Comparison of ENCODE assay signal across 8 cellular contexts in the genomic region with DNA sequence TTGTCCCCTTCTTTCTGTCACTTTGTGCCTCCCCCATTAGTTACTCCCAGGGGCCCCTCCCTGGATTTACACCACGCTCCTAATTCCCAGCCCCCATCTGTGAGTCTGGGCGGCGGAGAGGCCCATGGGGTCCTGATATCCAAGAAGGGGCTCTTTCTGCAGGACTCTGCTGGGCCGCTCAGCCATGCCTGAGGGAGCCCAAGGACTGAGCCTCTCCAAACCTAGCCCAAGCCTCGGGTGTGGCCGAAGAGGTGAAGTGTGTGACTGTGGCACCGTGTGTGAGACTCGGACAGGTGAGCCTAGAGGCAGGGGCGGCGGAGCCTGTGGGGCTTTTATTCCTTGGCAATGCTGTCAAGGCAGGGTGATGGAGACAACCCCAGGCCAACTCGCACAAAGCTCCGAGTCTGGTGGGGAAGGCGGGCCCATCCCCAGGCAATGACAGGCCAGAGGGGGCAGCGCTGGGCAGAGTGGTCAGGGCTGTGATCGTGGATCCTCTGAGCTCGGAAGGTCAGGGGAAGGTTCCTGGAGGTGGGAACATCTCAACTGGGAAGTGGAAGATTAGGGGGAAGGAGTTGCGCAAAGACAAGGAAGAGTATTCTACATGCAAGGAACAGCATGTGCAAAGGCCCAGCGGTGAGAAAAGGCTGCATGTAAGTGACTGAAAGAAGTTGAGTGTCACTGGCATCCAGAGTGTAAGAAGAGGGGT. TPM values are rescaled to one million over a fixed set of nuclear protein-coding genes. Genes with fewer than 3 reads are reported as not detected.
DNase-seq lines count a peak whose midpoint lies in the region; ATAC-seq and TF ChIP-seq lines count a peak whose summit lies in the region.

No MANE protein-coding gene starts in this region.

- H3K27ac ChIP-seq in SK-N-SH (ENCODE audit: low read depth in 2 of 2, low read length in 1 of 2) (peak overlapping the region; percentile 94 to 96), prostate gland (peak overlapping the region; percentile 100)

- H3K27me3 ChIP-seq in SK-N-SH (ENCODE audit: insufficient read depth) (no peaks in the 10 kb centered on the region), prostate gland (replicated peaks; ENCODE audit: insufficient read depth) (no peaks in the 10 kb centered on the region)

- H4K20me1 ChIP-seq in SK-N-SH (ENCODE audit: insufficient read depth): peaks cover 10% of the 10 kb centered on the region; the same call in 1 of the 2 replicates

- H3K9me3 ChIP-seq in SK-N-SH (no peaks in the 10 kb centered on the region), T-helper 17 cell (ENCODE audit: control insufficient read depth, low read length, poor library complexity, severe bottlenecking) (no peaks in the 10 kb centered on the region), prostate gland (no peaks in the 10 kb centered on the region)

- no peaks in the 10 kb centered on the region for H3K9me2 ChIP-seq in SK-N-SH

- intact Hi-C loops in prostate gland (cut with DNase I): loop anchor here (5.0 kb wide), 1 partner anchor 72 kb away; the partner anchor contains the start of gene SAMD4B

- peaks cover 6 to 11% of the 10 kb centered on the region in 2 experiments for H3K36me3 ChIP-seq in SK-N-SH (replicated peaks in 1 of 2; ENCODE audit: control insufficient read depth in 1 of 2, insufficient read depth in 2 of 2, low read length in 1 of 2)
- no peaks in the 10 kb centered on the region for H3K36me3 ChIP-seq in prostate gland

- H3K9ac ChIP-seq in SK-N-SH: peak overlapping the region; percentile 97

- TF ChIP-seq RAD21 in SK-N-SH (IDR thresholded peaks at IDR 0.05; ENCODE audit: low read length): no peak

- no peak for ATAC-seq in SK-N-SH treated with all-trans-retinoic acid at 6 μM for 48 hours
- ATAC-seq in T-helper 17 cell: no peak

- peak; percentile 50 for TF ChIP-seq CTCF in SK-N-SH (IDR thresholded peaks at IDR 0.05)
- peak; percentile 38 for TF ChIP-seq CTCF in fibroblast of the aortic adventitia (IDR thresholded peaks at IDR 0.05; ENCODE audit: insufficient read depth, low read length)
- no peak for TF ChIP-seq CTCF in prostate gland (IDR thresholded peaks at IDR 0.05)

- H3K36me3 Mint-ChIP-seq in T-helper 17 cell (ENCODE audit: low read depth): peaks cover 6% of the 10 kb centered on the region

- no peak for TF ChIP-seq POLR2A in prostate gland (IDR thresholded peaks at IDR 0.05)

- peak overlapping the region; percentile 94 for H3K4me3 Mint-ChIP-seq in T-helper 17 cell

- peak overlapping the region; percentile 99 for H3K4me2 ChIP-seq in SK-N-SH

- H3K4me3 ChIP-seq in SK-N-SH (ENCODE audit: low read depth in 2 of 2, low read length in 1 of 2) (peak overlapping the region; percentile 92 to 96), fibroblast of the aortic adventitia (ENCODE audit: low read depth, low read length) (peak overlapping the region; percentile 85), prostate gland (peak overlapping the region; percentile 73 to 76)

- TF ChIP-seq EP300 in SK-N-SH (IDR thresholded peaks at IDR 0.05; ENCODE audit: borderline replicate concordance in 1 of 2, low read depth in 1 of 2, low read length in 1 of 2): no peak

- H3K27me3 Mint-ChIP-seq in T-helper 17 cell: no peaks in the 10 kb centered on the region

- H3K4me1 ChIP-seq in SK-N-SH (ENCODE audit: control insufficient read depth in 1 of 2, insufficient read depth in 2 of 2, low read depth in 1 of 2, low read length in 1 of 2): peaks cover 23 to 35% of the 10 kb centered on the region in 2 experiments; a peak in 3 of 4 replicates
- H3K4me1 ChIP-seq in prostate gland (replicated peaks): no peaks in the 10 kb centered on the region

- H2AFZ ChIP-seq in SK-N-SH (ENCODE audit: low read depth): no peak overlapping the region

- POLR2A ChIA-PET in SK-N-SH (lab: Yijun Ruan, JAX): interaction anchor here (0.8 to 2.2 kb wide), 6 partner anchors 13 to 23 kb away, joined by 3 to 28 read pairs (median 4); partner anchors contain the start of genes MED29, PAF1 and RPS16

- H3K79me2 ChIP-seq in SK-N-SH (ENCODE audit: insufficient read depth): peaks cover 53% of the 10 kb centered on the region

- CTCF ChIA-PET in SK-N-SH (lab: Yijun Ruan, JAX): interaction anchor here (0.8 to 5.1 kb wide), 12 partner anchors 12 to 126 kb away, joined by 3 to 53 read pairs (median 4); partner anchors contain the start of genes EID2, EID2B, MED29 and PAF1

- H3K4me1 Mint-ChIP-seq in T-helper 17 cell: peaks cover 39% of the 10 kb centered on the region

- DNase-seq in SK-N-SH: peak; percentile 81
- DNase-seq in T-helper 17 cell: no peak
- no peak for DNase-seq in fibroblast of the aortic adventitia (ENCODE audit: low read depth)
- no peak for DNase-seq in prostate gland (ENCODE audit: low spot score)
- no peak for DNase-seq in NCI-H2107 treated with DMSO at 0.1 percent for 48 hours (lab: John Stamatoyannopoulos, UW; ENCODE audit: unreplicated experiment)
- no peak for DNase-seq in RPMI8226
- no peak for DNase-seq in activated CD4-positive, CD25-positive, alpha-beta regulatory T cell (lab: John Stamatoyannopoulos, UW)

- WGBS in SK-N-SH (ENCODE audit: low lambda C conversion rate): 40% methylated on average over 18 of the region's 18 CpGs
- 20% methylated on average over 18 of the region's 18 CpGs for WGBS in prostate gland

- peaks cover 28% of the 10 kb centered on the region for H3F3A ChIP-seq in SK-N-SH (replicated peaks; ENCODE audit: insufficient read depth)

- peak overlapping the region; percentile 99 for H3K27ac Mint-ChIP-seq in T-helper 17 cell

TF ChIP-seq in SK-N-SH, 30 proteins besides CTCF, POLR2A, EP300 and RAD21:
- no peak for TF ChIP-seq NRF1 (IDR thresholded peaks at IDR 0.05; ENCODE audit: low read depth, low read length)
- TF ChIP-seq TEAD4 (IDR thresholded peaks at IDR 0.05; ENCODE audit: borderline replicate concordance, insufficient read depth): no peak
- peak; percentile 53 for TF ChIP-seq MXI1 (IDR thresholded peaks at IDR 0.05; ENCODE audit: low read depth, low read length)
- TF ChIP-seq, protein P1, sequence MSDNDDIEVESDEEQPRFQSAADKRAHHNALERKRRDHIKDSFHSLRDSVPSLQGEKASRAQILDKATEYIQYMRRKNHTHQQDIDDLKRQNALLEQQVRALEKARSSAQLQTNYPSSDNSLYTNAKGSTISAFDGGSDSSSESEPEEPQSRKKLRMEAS (IDR thresholded peaks at IDR 0.05; ENCODE audit: low read depth): peak; percentile 56; the same call in 1 of the 2 replicates

TF ChIP-seq in SK-N-SH treated with all-trans-retinoic acid at 6 μM for 48 hours, 23 proteins besides CTCF, POLR2A, EP300 and RAD21 (continues in another document):
- TF ChIP-seq ZFP30 (CRISPR knock-in tag; IDR thresholded peaks at IDR 0.05): no peak
- no peak for TF ChIP-seq SNAI2 (CRISPR knock-in tag; IDR thresholded peaks at IDR 0.05)
- no peak for TF ChIP-seq BACH2 (CRISPR knock-in tag; IDR thresholded peaks at IDR 0.05; ENCODE audit: borderline replicate concordance)
- TF ChIP-seq, protein P2, sequence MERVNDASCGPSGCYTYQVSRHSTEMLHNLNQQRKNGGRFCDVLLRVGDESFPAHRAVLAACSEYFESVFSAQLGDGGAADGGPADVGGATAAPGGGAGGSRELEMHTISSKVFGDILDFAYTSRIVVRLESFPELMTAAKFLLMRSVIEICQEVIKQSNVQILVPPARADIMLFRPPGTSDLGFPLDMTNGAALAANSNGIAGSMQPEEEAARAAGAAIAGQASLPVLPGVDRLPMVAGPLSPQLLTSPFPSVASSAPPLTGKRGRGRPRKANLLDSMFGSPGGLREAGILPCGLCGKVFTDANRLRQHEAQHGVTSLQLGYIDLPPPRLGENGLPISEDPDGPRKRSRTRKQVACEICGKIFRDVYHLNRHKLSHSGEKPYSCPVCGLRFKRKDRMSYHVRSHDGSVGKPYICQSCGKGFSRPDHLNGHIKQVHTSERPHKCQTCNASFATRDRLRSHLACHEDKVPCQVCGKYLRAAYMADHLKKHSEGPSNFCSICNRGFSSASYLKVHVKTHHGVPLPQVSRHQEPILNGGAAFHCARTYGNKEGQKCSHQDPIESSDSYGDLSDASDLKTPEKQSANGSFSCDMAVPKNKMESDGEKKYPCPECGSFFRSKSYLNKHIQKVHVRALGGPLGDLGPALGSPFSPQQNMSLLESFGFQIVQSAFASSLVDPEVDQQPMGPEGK (CRISPR knock-in tag; IDR thresholded peaks at IDR 0.05; ENCODE audit: borderline replicate concordance): no peak
- TF ChIP-seq TOX (CRISPR knock-in tag; IDR thresholded peaks at IDR 0.05; ENCODE audit: borderline replicate concordance): no peak
- TF ChIP-seq ARNTL (CRISPR knock-in tag; IDR thresholded peaks at IDR 0.05; ENCODE audit: borderline replicate concordance, low read depth): no peak

RNA-seq across cellular contexts. Expression of gene PLEKHG2, which starts 1.6 kb away (rescaled TPM):
- polyA plus RNA-seq in SK-N-SH (2012; rRNA removed): 13.6 and 13.8 TPM in 2 replicates
- polyA plus RNA-seq in SK-N-SH (2012; cell fraction: cytosol; rRNA removed): 2.8 and 4.6 TPM in 2 replicates
- 85.4 and 89.2 TPM in 2 replicates for polyA plus RNA-seq in SK-N-SH (2012; cell fraction: nucleus; rRNA removed)
- total RNA-seq in T-helper 17 cell: 100 to 1,000 TPM; 119 to 129 TPM
- 14.1 and 29.1 TPM in 2 replicates for total RNA-seq in fibroblast of the aortic adventitia (ENCODE audit: low replicate concordance)
- total RNA-seq in prostate gland: 10 to 100 TPM; 14.4 to 21.1 TPM

RNA-seq across cellular contexts. Expression of gene ZFP36, which starts 7.4 kb away (rescaled TPM):
- polyA plus RNA-seq in SK-N-SH (2012; rRNA removed): 19.7 and 49.3 TPM in 2 replicates
- 21.0 and 26.5 TPM in 2 replicates for polyA plus RNA-seq in SK-N-SH (2012; cell fraction: cytosol; rRNA removed)
- 127 and 135 TPM in 2 replicates for polyA plus RNA-seq in SK-N-SH (2012; cell fraction: nucleus; rRNA removed)
- total RNA-seq in T-helper 17 cell (1,000 to 10,000 TPM; 1,082 to 1,318 TPM), fibroblast of the aortic adventitia (ENCODE audit: low replicate concordance) (10.8 and 18.3 TPM in 2 replicates), prostate gland (100 to 1,000 TPM in 1 of 2 donors, 10 to 100 TPM in 1; 96.5 to 170 TPM)

RNA-seq across cellular contexts. Expression of gene RPS16, which starts 21.7 kb away (rescaled TPM):
- 5,038 and 7,541 TPM in 2 replicates for polyA plus RNA-seq in SK-N-SH (2012; rRNA removed)
- 3,850 and 5,242 TPM in 2 replicates for polyA plus RNA-seq in SK-N-SH (2012; cell fraction: cytosol; rRNA removed)
- polyA plus RNA-seq in SK-N-SH (2012; cell fraction: nucleus; rRNA removed): 1,787 and 2,864 TPM in 2 replicates
- 1,000 to 10,000 TPM; 3,790 to 3,904 TPM for total RNA-seq in T-helper 17 cell
- total RNA-seq in fibroblast of the aortic adventitia (ENCODE audit: low replicate concordance): 23.5 and 148 TPM in 2 replicates
- total RNA-seq in prostate gland: 1,000 to 10,000 TPM; 1,162 to 1,716 TPM

RNA-seq across cellular contexts. Expression of gene MED29, which starts 22.9 kb away (rescaled TPM):
- polyA plus RNA-seq in SK-N-SH (2012; rRNA removed): 32.0 and 33.1 TPM in 2 replicates
- polyA plus RNA-seq in SK-N-SH (2012; cell fraction: cytosol; rRNA removed): 23.5 and 29.6 TPM in 2 replicates
- 21.0 and 21.9 TPM in 2 replicates for polyA plus RNA-seq in SK-N-SH (2012; cell fraction: nucleus; rRNA removed)
- total RNA-seq in T-helper 17 cell: 10 to 100 TPM; 43.4 to 43.6 TPM
- 16.2 and 25.7 TPM in 2 replicates for total RNA-seq in fibroblast of the aortic adventitia (ENCODE audit: low replicate concordance)
- 10 to 100 TPM; 50.2 to 56.4 TPM for total RNA-seq in prostate gland

RNA-seq across cellular contexts. Expression of gene PAF1, which starts 23.1 kb away (rescaled TPM):
- 57.6 and 65.3 TPM in 2 replicates for polyA plus RNA-seq in SK-N-SH (2012; rRNA removed)
- polyA plus RNA-seq in SK-N-SH (2012; cell fraction: cytosol; rRNA removed): 55.9 and 65.2 TPM in 2 replicates
- polyA plus RNA-seq in SK-N-SH (2012; cell fraction: nucleus; rRNA removed): 76.8 and 79.5 TPM in 2 replicates
- total RNA-seq in T-helper 17 cell (100 to 1,000 TPM; 113 to 127 TPM), fibroblast of the aortic adventitia (ENCODE audit: low replicate concordance) (36.1 and 45.4 TPM in 2 replicates), prostate gland (10 to 100 TPM; 47.5 to 63.6 TPM)

Comparison
In these comparisons a context has a peak if more than half of its experiments do, and no peak if none do; other contexts are left out.
1. CTCF ChIP-seq: peak in SK-N-SH (single experiment) and fibroblast of the aortic adventitia (single experiment); none in prostate gland (0 of 4).
2. RNA of gene ZFP36, which starts 7.4 kb away (total RNA-seq): 1,082 to 1,318 TPM in T-helper 17 cell; 96.5 to 170 TPM in prostate gland and 10.8 to 18.3 TPM in fibroblast of the aortic adventitia; every median in the first group is over 4 times any median in the second.
3. Peak in every context shown above with its lines, with median percentiles within 50 percentile points of each other: H3K4me3 ChIP-seq.